9 cellular contexts compared by ENCODE assay signal in the genomic region with DNA sequence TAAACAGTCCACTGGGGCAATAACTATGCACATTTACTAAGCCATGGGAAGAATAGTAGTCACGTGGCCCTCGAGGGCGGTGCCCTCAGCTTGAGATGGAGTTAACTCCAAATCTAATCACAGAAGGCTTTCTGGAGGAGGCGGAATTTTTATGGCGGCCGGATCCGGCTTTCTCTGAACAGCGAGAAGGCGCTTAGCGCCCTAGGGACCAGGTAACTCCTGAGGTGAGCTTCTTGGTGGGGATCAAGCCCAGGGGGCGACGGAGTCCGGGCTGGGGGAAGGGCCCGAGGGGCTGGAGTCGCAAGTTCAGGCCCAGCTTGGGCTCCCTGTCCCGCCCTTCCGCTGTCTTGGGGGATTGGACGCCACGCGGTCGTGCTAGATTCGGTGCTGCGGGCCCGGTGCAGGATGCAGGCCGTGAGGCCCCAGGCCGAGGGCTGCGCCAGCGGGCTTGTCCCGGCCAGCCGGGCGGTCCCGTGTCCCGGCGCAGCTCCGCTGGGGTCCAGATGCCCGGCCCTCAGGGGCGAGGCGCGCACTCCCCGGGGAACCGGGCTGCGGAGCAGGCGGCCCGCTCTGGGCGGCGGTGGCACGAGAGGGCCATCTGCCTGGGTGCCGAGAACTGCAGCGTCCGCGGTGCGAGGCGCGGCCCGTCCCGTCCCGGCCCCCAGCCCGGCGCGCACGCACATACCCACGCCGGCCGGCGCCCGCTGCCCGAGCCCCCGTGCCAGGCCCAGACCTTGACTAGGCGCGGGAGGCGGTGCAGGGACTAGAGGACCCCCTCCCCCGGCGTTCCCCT. TPM values are rescaled to one million over a fixed set of nuclear protein-coding genes. Genes with fewer than 3 reads are reported as not detected.
A peak's percentile ranks its signal among the peaks of the same experiment; 100 is the strongest.
DNase-seq lines count a peak whose midpoint lies in the region; ATAC-seq and TF ChIP-seq lines count a peak whose summit lies in the region.
"Had no signal": no experiment of that assay in that cellular context is flagged by ENCODE, and none has a peak within 500 bp of the region (broad histone marks: within the 10 kb centered on the region; RNA-seq: fewer than 3 reads in every experiment).

No MANE protein-coding gene starts in this region.

- H3K9me3 Mint-ChIP-seq in GM23338: no peaks in the 10 kb centered on the region; the same call in 2 of the 3 replicates

- peaks cover 18% of the 10 kb centered on the region for H3K36me3 ChIP-seq in GM23338 (ENCODE audit: insufficient read depth)
- H3K36me3 ChIP-seq in sigmoid colon: peaks cover 0 to 19% (median 0%) of the 10 kb centered on the region in 4 donors

- peak overlapping the region; percentile 88 for H3K4me3 ChIP-seq in GM23338
- peak overlapping the region; percentile 87 for H3K4me3 ChIP-seq in iPS-18c (ENCODE audit: insufficient read depth, low read depth, low read length)
- peak overlapping the region in 3 of 4 donors; percentile 57 to 86 (median 74) for H3K4me3 ChIP-seq in sigmoid colon

- DNase-seq in GM23338 (ENCODE audit: low spot score): peak; percentile 69
- DNase-seq in sigmoid colon: peak; percentile 69
- DNase-seq in NK-92 treated with Interleukin-12 subunit alpha and Interleukin-12 subunit beta, amount 100 ng/mL, for 24 hours (lab: John Stamatoyannopoulos, UW): no peak
- DNase-seq in NCI-H2171 (lab: John Stamatoyannopoulos, UW): no peak
- DNase-seq in COLO829 (ENCODE audit: low spot score): no peak
- DNase-seq: NCI-H446 treated with DMSO at 0.1 percent for 48 hours had no signal

- H3K9me2 ChIP-seq in GM23338 (ENCODE audit: insufficient read depth): no peaks in the 10 kb centered on the region; the same call in 1 of the 2 replicates

- intact Hi-C loops in sigmoid colon (cut with DNase I): loop anchor here (2.0 kb wide), 1 partner anchor 15 kb away; no protein-coding TSS in a partner anchor

- TF ChIP-seq CTCF in GM23338 (conservative IDR thresholded peaks at IDR 0.05; ENCODE audit: low read depth in 2 of 2): no peak
- TF ChIP-seq CTCF in sigmoid colon (IDR thresholded peaks at IDR 0.05): no peak

- TF ChIP-seq POLR2A in sigmoid colon (IDR thresholded peaks at IDR 0.05): no peak

- H3K4me1 ChIP-seq in GM23338 (ENCODE audit: insufficient read depth) (peaks cover 37% of the 10 kb centered on the region), sigmoid colon (peaks cover 0 to 42% (median 35%) of the 10 kb centered on the region in 4 donors)

- peak overlapping the region; percentile 94 for H3K4me2 ChIP-seq in GM23338

- peak overlapping the region; percentile 97 for H3K27ac Mint-ChIP-seq in GM23338

- peaks cover 11% of the 10 kb centered on the region; the same call in 1 of the 2 replicates for H3F3A ChIP-seq in GM23338 (replicated peaks; ENCODE audit: low read depth)

- peak overlapping the region; percentile 25 for H2AFZ ChIP-seq in GM23338

- H3K36me3 Mint-ChIP-seq in GM23338 (ENCODE audit: low read depth): peaks cover 29% of the 10 kb centered on the region

- H3K9me3 ChIP-seq in iPS-18c (ENCODE audit: control insufficient read depth, insufficient read depth, low read length) (no peaks in the 10 kb centered on the region), sigmoid colon (no peaks in the 10 kb centered on the region)

- peaks cover 42% of the 10 kb centered on the region for H3K79me2 ChIP-seq in GM23338 (replicated peaks; ENCODE audit: insufficient read depth)

- 69 to 79% (median 69%) methylated on average over 52 to 73 of the region's 73 CpGs for WGBS in adipose tissue, 3 donors
- WGBS in sigmoid colon, 2 donors: 80 to 89% methylated on average over 73 of the region's 73 CpGs

- H3K27me3 Mint-ChIP-seq in GM23338 (ENCODE audit: insufficient read depth, low read depth, poor library complexity): peaks cover 20% of the 10 kb centered on the region

- H3K4me3 Mint-ChIP-seq in GM23338: peak overlapping the region; percentile 94

- peak overlapping the region; percentile 100 for H3K27ac ChIP-seq in GM23338 (ENCODE audit: low read depth)
- peak overlapping the region; percentile 40 for H3K27ac ChIP-seq in adipose tissue (ENCODE audit: low read depth, low read length)
- H3K27ac ChIP-seq in sigmoid colon: peak overlapping the region; percentile 86 to 95 (median 93)

- H4K20me1 ChIP-seq in GM23338 (replicated peaks; ENCODE audit: insufficient read depth): peaks cover 18% of the 10 kb centered on the region

- ATAC-seq in GM23338 (peak; percentile 6), HG03097 (IDR thresholded peaks at IDR 0.05; ENCODE audit: low FRiP score, unreplicated experiment) (no peak)

- H3K4me1 Mint-ChIP-seq in GM23338: peaks cover 41% of the 10 kb centered on the region

- no peak for TF ChIP-seq EP300 in sigmoid colon (IDR thresholded peaks at IDR 0.05)

- H3K27me3 ChIP-seq in GM23338 (ENCODE audit: insufficient read depth) (no peaks in the 10 kb centered on the region), sigmoid colon (no peaks in the 10 kb centered on the region)

TF ChIP-seq in GM23338, 12 proteins besides CTCF, POLR2A, EP300 and RAD21:
- TF ChIP-seq ZNF114 (CRISPR knock-in tag; IDR thresholded peaks at IDR 0.05) (no peak), POLR2AphosphoS5 (IDR thresholded peaks at IDR 0.05; ENCODE audit: low read depth) (peak; percentile 55), CREB1 (CRISPR knock-in tag; IDR thresholded peaks at IDR 0.05; ENCODE audit: low read depth) (no peak), EZH2phosphoT487 (IDR thresholded peaks at IDR 0.05; ENCODE audit: unreplicated experiment) (no peak), ZNF331 (CRISPR knock-in tag; IDR thresholded peaks at IDR 0.05; ENCODE audit: low read depth) (no peak), EZH2 (IDR thresholded peaks at IDR 0.05; ENCODE audit: low read depth, unreplicated experiment) (no peak)
- TF ChIP-seq, protein P1, sequence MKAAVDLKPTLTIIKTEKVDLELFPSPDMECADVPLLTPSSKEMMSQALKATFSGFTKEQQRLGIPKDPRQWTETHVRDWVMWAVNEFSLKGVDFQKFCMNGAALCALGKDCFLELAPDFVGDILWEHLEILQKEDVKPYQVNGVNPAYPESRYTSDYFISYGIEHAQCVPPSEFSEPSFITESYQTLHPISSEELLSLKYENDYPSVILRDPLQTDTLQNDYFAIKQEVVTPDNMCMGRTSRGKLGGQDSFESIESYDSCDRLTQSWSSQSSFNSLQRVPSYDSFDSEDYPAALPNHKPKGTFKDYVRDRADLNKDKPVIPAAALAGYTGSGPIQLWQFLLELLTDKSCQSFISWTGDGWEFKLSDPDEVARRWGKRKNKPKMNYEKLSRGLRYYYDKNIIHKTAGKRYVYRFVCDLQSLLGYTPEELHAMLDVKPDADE (IDR thresholded peaks at IDR 0.05): no peak
TF ChIP-seq in GM23338: peak in this region for 1.

RNA-seq across cellular contexts. Expression of a gene that starts 1.7 kb away (rescaled TPM):
- total RNA-seq in GM23338 (2014; rRNA removed; shearing (Covaris generic)): 85.9 and 106 TPM in 2 replicates
- 82.5 and 96.4 TPM in 2 replicates for polyA plus RNA-seq in GM23338 (2016; fragmentation: Nextera tagmentation; extraction: Ambion mirVana)
- polyA plus RNA-seq in adipose tissue: 1 to 10 TPM; 7.1 to 8.7 (median 8.3) TPM
- total RNA-seq in sigmoid colon: 10 to 100 TPM; 34.6 to 41.5 (median 36.5) TPM
- 10 to 100 TPM in 1 of 3 donors, 1 to 10 TPM in 2; 3.0 to 21.1 (median 5.8) TPM for polyA plus RNA-seq in sigmoid colon

RNA-seq across cellular contexts. Expression of a gene that starts 45.2 kb away (rescaled TPM):
- total RNA-seq in GM23338 (2014; rRNA removed; shearing (Covaris generic)): 145 and 150 TPM in 2 replicates
- polyA plus RNA-seq in GM23338 (2016; fragmentation: Nextera tagmentation; extraction: Ambion mirVana) (40.3 and 43.4 TPM in 2 replicates), adipose tissue (10 to 100 TPM in 1 of 3 donors, under 1 TPM in 2; 0.56 to 18.9 (median 0.98) TPM), sigmoid colon (10 to 100 TPM in 1 of 3 donors, 1 to 10 TPM in 2; 4.9 to 45.0 (median 6.6) TPM)
- total RNA-seq in sigmoid colon: 10 to 100 TPM in 1 of 4 donors, 1 to 10 TPM in 3; 3.0 to 11.8 (median 6.1) TPM

Comparison
In these comparisons a context has a peak if more than half of its experiments do, and no peak if none do; other contexts are left out.
1. DNase-seq: peak in GM23338 (single experiment) and sigmoid colon (single experiment); none in NK-92 treated with Interleukin-12 subunit alpha and Interleukin-12 subunit beta, amount 100 ng/mL, for 24 hours (single experiment), NCI-H2171 (single experiment) and COLO829 (single experiment).
2. H3K27ac ChIP-seq: peak in every context shown above with its lines; median percentile 100 in GM23338; 93 in sigmoid colon; 40 in adipose tissue.
3. Peak in every context shown above with its lines, with median percentiles within 50 percentile points of each other: H3K4me3 ChIP-seq.